In genomic region chr17:68197997-68198930, GRCh38 we compare ENCODE assay signal across 8 cellular contexts. TPM values are rescaled to one million over a fixed set of nuclear protein-coding genes. Genes with fewer than 3 reads are reported as not detected.
DNase-seq lines count a peak whose midpoint lies in the region; ATAC-seq, FAIRE-seq and TF ChIP-seq lines count a peak whose summit lies in the region.

No MANE protein-coding gene starts in this region.

- in situ Hi-C loops in IMR-90 (cut with MboI; ENCODE audit: low sequenced_read_pairs) = no loop called here

- TF ChIP-seq EP300 in neural cell (conservative IDR thresholded peaks at IDR 0.05; ENCODE audit: poor library complexity, severe bottlenecking) = no peak

- H2BK15ac ChIP-seq in IMR-90 (ENCODE audit: low read depth, low read length) = no peak overlapping the region

- H3K36me3 ChIP-seq in CD8-positive, alpha-beta memory T cell (ENCODE audit: insufficient read depth, low read length) = no peaks in the 10 kb centered on the region
- no peaks in the 10 kb centered on the region for H3K36me3 ChIP-seq in IMR-90 (ENCODE audit: control insufficient read depth, insufficient read depth, low read length)
- H3K36me3 ChIP-seq in bronchial epithelial cell (ENCODE audit: control insufficient read depth, insufficient read depth, low read length) = no peaks in the 10 kb centered on the region
- no peaks in the 10 kb centered on the region for H3K36me3 ChIP-seq in neural cell (ENCODE audit: insufficient read depth, low read length)

- intact Hi-C loops in IMR-90 (cut with micrococcal nuclease) = no loop called here

- no peak overlapping the region for H2BK120ac ChIP-seq in IMR-90 (ENCODE audit: low read depth, low read length)

- H3K9me1 ChIP-seq in IMR-90 (ENCODE audit: insufficient read depth, low read length) = no peaks in the 10 kb centered on the region

- DNase-seq in CD8-positive, alpha-beta memory T cell = peak in 1 of 5 donors; percentile 11
- DNase-seq in IMR-90 = no peak
- peak; percentile 21 for DNase-seq in bronchial epithelial cell (ENCODE audit: low read depth)
- DNase-seq in cerebellar cortex (ENCODE audit: low spot score) = no peak
- no peak for DNase-seq in omental fat pad (ENCODE audit: low spot score)
- DNase-seq in T-helper 9 cell = no peak

- peaks cover 6% of the 10 kb centered on the region for H3K27me3 ChIP-seq in CD8-positive, alpha-beta memory T cell (ENCODE audit: insufficient read depth, low read length, poor library complexity, severe bottlenecking)
- peaks cover 61% of the 10 kb centered on the region for H3K27me3 ChIP-seq in IMR-90 (ENCODE audit: control insufficient read depth, insufficient read depth, low read length)
- H3K27me3 ChIP-seq in bronchial epithelial cell (ENCODE audit: control insufficient read depth, insufficient read depth, low read length) = peaks cover 38% of the 10 kb centered on the region
- H3K27me3 ChIP-seq in neural cell (ENCODE audit: insufficient read depth, low read depth, low read length) = peaks cover 99% of the 10 kb centered on the region

- H3K27ac ChIP-seq in CD8-positive, alpha-beta memory T cell (ENCODE audit: low read depth, low read length) = no peak overlapping the region
- H3K27ac ChIP-seq in IMR-90 (ENCODE audit: insufficient read depth, low read length) = no peak overlapping the region
- no peak overlapping the region for H3K27ac ChIP-seq in neural cell (ENCODE audit: low read length)

- H2BK20ac ChIP-seq in IMR-90 (ENCODE audit: low read depth, low read length) = no peak overlapping the region

- ATAC-seq in IMR-90 (ENCODE audit: low read depth) = no peak
- ATAC-seq in GM19452 (IDR thresholded peaks at IDR 0.05; ENCODE audit: unreplicated experiment) = no peak
- ATAC-seq in omental fat pad (ENCODE audit: low FRiP score) = no peak

- peaks cover 30% of the 10 kb centered on the region for H3K4me1 ChIP-seq in CD8-positive, alpha-beta memory T cell (ENCODE audit: insufficient read depth, low read length)
- no peaks in the 10 kb centered on the region; the same call in 1 of the 2 replicates for H3K4me1 ChIP-seq in IMR-90 (ENCODE audit: control insufficient read depth, insufficient read depth, low read length)

- no peak overlapping the region for H2AK9ac ChIP-seq in IMR-90 (replicated peaks; ENCODE audit: low read depth, low read length, poor library complexity)

- no peak overlapping the region for H2BK5ac ChIP-seq in IMR-90 (ENCODE audit: low read depth, low read length, poor library complexity, severe bottlenecking)

- H3K14ac ChIP-seq in IMR-90 (replicated peaks; ENCODE audit: low read depth, low read length) = no peak overlapping the region

- peak overlapping the region; percentile 76 to 91 (median 81) for H3K4me3 Mint-ChIP-seq in CD8-positive, alpha-beta memory T cell

- no peak overlapping the region for H3K4ac ChIP-seq in IMR-90 (ENCODE audit: low read depth, low read length)

- no TSS peak for BruUV-seq in IMR-90 (replicated peaks; lab: Mats Ljungman, UMichigan)

- H3K9ac ChIP-seq in IMR-90 (ENCODE audit: low read depth, low read length) (no peak overlapping the region), neural cell (ENCODE audit: low read length) (no peak overlapping the region)

- peak overlapping the region; percentile 56 for H3K4me3 ChIP-seq in CD8-positive, alpha-beta memory T cell (ENCODE audit: low read length)
- no peak overlapping the region for H3K4me3 ChIP-seq in IMR-90 (ENCODE audit: insufficient read depth, low read depth, low read length)
- H3K4me3 ChIP-seq in bronchial epithelial cell (ENCODE audit: low read depth, low read length) = no peak overlapping the region
- peak overlapping the region; percentile 52 for H3K4me3 ChIP-seq in neural cell (ENCODE audit: low read length)

- H3K56ac ChIP-seq in IMR-90 (ENCODE audit: extremely low read depth, insufficient read depth, low read length) = no peak overlapping the region

- POLR2A ChIA-PET in CD8-positive, alpha-beta memory T cell (lab: Charles Lee) = interaction anchor here (0.6 to 7.0 kb wide), 5 partner anchors 15 to 909 kb away, joined by 3 to 171 read pairs (median 3); partner anchors contain the start of genes AMZ2 and ARSG
- POLR2A ChIA-PET in IMR-90 (lab: Charles Lee; ENCODE audit: unreplicated experiment) = no interaction called here

- H3K36me3 Mint-ChIP-seq in CD8-positive, alpha-beta memory T cell = peaks cover 0 to 5% (median 0%) of the 10 kb centered on the region in 3 donors

- H4K8ac ChIP-seq in IMR-90 (ENCODE audit: low read depth in 2 of 2, low read length in 2 of 2) = no peak overlapping the region

- H3F3A ChIP-seq in neural cell (ENCODE audit: insufficient read depth, low read length, poor library complexity, severe bottlenecking) = no peaks in the 10 kb centered on the region

- 10% methylated on average over 17 of the region's 61 CpGs; no CpG with 5 or more reads in 1 of the 2 experiments for whole genome bisulfite sequencing in IMR-90 (ENCODE audit: extremely low coverage in 2 of 2, insufficient read length in 1 of 2), 2 experiments

- TF ChIP-seq RAD21 in IMR-90 (IDR thresholded peaks at IDR 0.05; ENCODE audit: low read length) (no peak), neural cell (conservative IDR thresholded peaks at IDR 0.05) (no peak)

- no peaks in the 10 kb centered on the region for H3K79me2 ChIP-seq in neural cell (replicated peaks; ENCODE audit: insufficient read depth, low read length)

- FAIRE-seq in bronchial epithelial cell (lab: Jason Lieb, UNC) = no peak

- H3K9me2 ChIP-seq in neural cell (ENCODE audit: insufficient read depth, low read length) = no peaks in the 10 kb centered on the region

- H3K79me1 ChIP-seq in IMR-90 (ENCODE audit: low read depth in 1 of 2, low read length in 2 of 2) = no peaks in the 10 kb centered on the region

- H4K5ac ChIP-seq in IMR-90 (ENCODE audit: low read depth, low read length) = no peak overlapping the region

- no peak overlapping the region for H2AK5ac ChIP-seq in IMR-90 (ENCODE audit: low read depth, low read length)

- no peaks in the 10 kb centered on the region for H3K9me3 Mint-ChIP-seq in CD8-positive, alpha-beta memory T cell

- CTCF ChIA-PET in CD8-positive, alpha-beta memory T cell (lab: Charles Lee) = interaction anchor here (1.5 to 8.1 kb wide), 6 partner anchors 14 to 264 kb away, joined by 5 to 183 read pairs (median 24); no protein-coding TSS in a partner anchor
- CTCF ChIA-PET in IMR-90 (lab: Yijun Ruan, JAX) = no interaction called here

- H3K4me2 ChIP-seq in IMR-90 (ENCODE audit: low read depth, low read length) (no peak overlapping the region), neural cell (ENCODE audit: low read length) (no peak overlapping the region)

- H3K27me3 Mint-ChIP-seq in CD8-positive, alpha-beta memory T cell = peaks cover 0 to 4% of the 10 kb centered on the region in 2 donors

- dilution Hi-C loops in IMR-90 (cut with HindIII; ENCODE audit: low sequenced_read_pairs, unreplicated experiment) = no loop called here

- H2AFZ ChIP-seq in IMR-90 (replicated peaks; ENCODE audit: low read length, poor library complexity) = peak overlapping the region; percentile 51
- no peak overlapping the region for H2AFZ ChIP-seq in neural cell (ENCODE audit: low read depth, low read length)

- TF ChIP-seq CTCF in IMR-90 (conservative IDR thresholded peaks at IDR 0.05; ENCODE audit: low read depth, low read length) = no peak
- TF ChIP-seq CTCF in bronchial epithelial cell (IDR thresholded peaks at IDR 0.05; ENCODE audit: insufficient read depth, low read length, severe bottlenecking) = no peak
- TF ChIP-seq CTCF in neural cell (IDR thresholded peaks at IDR 0.05; ENCODE audit: poor library complexity, severe bottlenecking) = no peak
- TF ChIP-seq CTCF in omental fat pad (IDR thresholded peaks at IDR 0.05) = no peak

- peak overlapping the region in 6 of 8 donors; percentile 45 to 89 (median 65) for H3K27ac Mint-ChIP-seq in CD8-positive, alpha-beta memory T cell

- peaks cover 23 to 51% (median 31%) of the 10 kb centered on the region in 3 donors for H3K4me1 Mint-ChIP-seq in CD8-positive, alpha-beta memory T cell

- H4K91ac ChIP-seq in IMR-90 (ENCODE audit: insufficient read depth, low read depth, low read length) = no peak overlapping the region

- no peak overlapping the region for H3K18ac ChIP-seq in IMR-90 (ENCODE audit: low read depth, low read length)

- H3K9me3 ChIP-seq in CD8-positive, alpha-beta memory T cell (ENCODE audit: low read length) = no peaks in the 10 kb centered on the region
- no peaks in the 10 kb centered on the region; the same call in 1 of the 2 replicates for H3K9me3 ChIP-seq in IMR-90 (ENCODE audit: control insufficient read depth, insufficient read depth, low read length)
- no peaks in the 10 kb centered on the region for H3K9me3 ChIP-seq in neural cell (ENCODE audit: low read length)

- no peaks in the 10 kb centered on the region for H4K20me1 ChIP-seq in IMR-90 (ENCODE audit: insufficient read depth, low read length)
- no peaks in the 10 kb centered on the region for H4K20me1 ChIP-seq in neural cell (ENCODE audit: insufficient read depth)

- no peak for TF ChIP-seq POLR2A in IMR-90 (IDR thresholded peaks at IDR 0.05; ENCODE audit: low read depth, low read length)

- H3K23ac ChIP-seq in IMR-90 (ENCODE audit: low read depth, low read length) = no peak overlapping the region

TF ChIP-seq in IMR-90, 13 proteins besides CTCF, POLR2A, EP300 and RAD21 (continues in another document):
- no peak for TF ChIP-seq MXI1 (IDR thresholded peaks at IDR 0.05; ENCODE audit: borderline replicate concordance, low read depth, low read length)
- TF ChIP-seq CHD1 (IDR thresholded peaks at IDR 0.05; ENCODE audit: low read depth, low read length) = no peak
- TF ChIP-seq SMC3 (IDR thresholded peaks at IDR 0.05; ENCODE audit: low read depth, low read length) = no peak
- TF ChIP-seq FOS (IDR thresholded peaks at IDR 0.05; ENCODE audit: low read depth, low read length) = no peak
- no peak for TF ChIP-seq MAZ (IDR thresholded peaks at IDR 0.05; ENCODE audit: borderline replicate concordance, low read depth, low read length)
- TF ChIP-seq CEBPB (IDR thresholded peaks at IDR 0.05; ENCODE audit: low read depth, low read length) = no peak

TF ChIP-seq in neural cell, 6 proteins besides CTCF, POLR2A, EP300 and RAD21 (continues in another document):
- TF ChIP-seq SMC3 (conservative IDR thresholded peaks at IDR 0.05; ENCODE audit: poor library complexity) (no peak), POLR2AphosphoS5 (IDR thresholded peaks at IDR 0.05) (no peak)

RNA-seq across cellular contexts. Expression of gene AMZ2, which starts 49.6 kb away (rescaled TPM):
- total RNA-seq in CD8-positive, alpha-beta memory T cell = 100 to 1,000 TPM; 113 to 118 TPM
- polyA plus RNA-seq in CD8-positive, alpha-beta memory T cell = 141 TPM
- total RNA-seq in IMR-90 (2012; rRNA removed) = 90.2 and 100.0 TPM in 2 replicates
- polyA plus RNA-seq in IMR-90 (2012; rRNA removed) = 64.6 and 65.4 TPM in 2 replicates
- 27.6 and 52.7 TPM in 2 replicates for polyA plus RNA-seq in IMR-90 (2012; cell fraction: cytosol; rRNA removed)
- 24.3 and 90.0 TPM in 2 replicates for polyA plus RNA-seq in IMR-90 (2012; cell fraction: nucleus; rRNA removed; ENCODE audit: low replicate concordance)
- 107 and 109 TPM in 2 replicates for total RNA-seq in bronchial epithelial cell
- 131 and 158 TPM in 2 replicates for polyA plus RNA-seq in neural cell
- 71.5 and 80.3 TPM in 2 replicates for polyA minus RNA-seq in neural cell
- 10 to 100 TPM; 26.6 to 59.6 (median 48.1) TPM for total RNA-seq in omental fat pad

Comparison
In these comparisons a context has a peak if more than half of its experiments do, and no peak if none do; other contexts are left out.
1. H3K4me3 ChIP-seq: peak in CD8-positive, alpha-beta memory T cell (single experiment) and neural cell (single experiment); none in IMR-90 (single experiment) and bronchial epithelial cell (single experiment).